3 cellular contexts compared by ENCODE assay signal in the genomic region with DNA sequence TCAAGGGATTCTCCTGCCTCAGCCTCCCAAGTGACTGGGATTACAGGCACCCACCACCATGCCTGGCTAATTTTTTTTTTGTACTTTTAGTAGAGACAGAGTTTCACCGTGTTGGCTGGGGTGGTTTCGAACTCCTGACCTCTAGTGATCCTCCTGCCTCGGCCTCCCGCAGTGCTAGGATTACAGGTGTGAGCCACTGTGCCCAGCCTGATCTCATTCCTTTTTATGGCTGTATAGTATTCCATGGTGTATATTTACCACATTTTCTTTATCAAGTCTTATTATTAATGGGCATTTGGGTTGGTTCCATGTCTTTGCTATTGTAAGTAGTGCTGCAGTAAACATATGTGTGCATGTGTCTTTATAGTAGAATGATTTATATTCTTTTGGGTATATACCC. TPM values are rescaled to one million over a fixed set of nuclear protein-coding genes. Genes with fewer than 3 reads are reported as not detected.
A peak's percentile ranks its signal among the peaks of the same experiment; 100 is the strongest.
DNase-seq lines count a peak whose midpoint lies in the region; ATAC-seq, FAIRE-seq and TF ChIP-seq lines count a peak whose summit lies in the region.
"Not testable (repeated sequence)": the region's sequence is repeated elsewhere in the genome, so short reads cannot be mapped to it uniquely, and the experiment has no call there.

No MANE protein-coding gene starts in this region.

- not testable (repeated sequence) for TF ChIP-seq POLR2A in K562 (conservative IDR thresholded peaks at IDR 0.05)

- TF ChIP-seq CTCF in HEK293 (tag by site-specific recombination; IDR thresholded peaks at IDR 0.05); K562 (IDR thresholded peaks at IDR 0.05 in 2 of 3, conservative IDR thresholded peaks at IDR 0.05 in 1 of 3; ENCODE audit: insufficient read depth in 2 of 3, low read depth in 1 of 3, low read length in 3 of 3); parathyroid adenoma (IDR thresholded peaks at IDR 0.05): not testable (repeated sequence)

- not testable (repeated sequence) for ATAC-seq in K562

- TF ChIP-seq EP300 in K562 (IDR thresholded peaks at IDR 0.05; ENCODE audit: low read length) = not testable (repeated sequence)

- POLR2A ChIA-PET in HEK293 (lab: Yijun Ruan, JAX) = not testable (repeated sequence)
- POLR2A ChIA-PET in K562 (lab: Yijun Ruan, JAX) = interaction anchor here (0.7 kb wide), 1 partner anchor 765 kb away, joined by 5 read pairs; no protein-coding TSS in a partner anchor

- not testable (repeated sequence) for H3K9me1 ChIP-seq in K562 (ENCODE audit: control insufficient read depth, insufficient read depth, low read length)

- in situ Hi-C loops in K562 (cut with MboI) = not testable (repeated sequence)

- not testable (repeated sequence) for TF ChIP-seq RAD21 in K562 (CRISPR knock-in tag; conservative IDR thresholded peaks at IDR 0.05 in 1 of 2, IDR thresholded peaks at IDR 0.05 in 1 of 2)

- H3K36me3 ChIP-seq in HEK293 (ENCODE audit: control insufficient read depth in 2 of 2, insufficient read depth in 1 of 2, low read length in 2 of 2) (peaks cover 7 to 64% of the 10 kb centered on the region in 2 experiments), K562 (ENCODE audit: control insufficient read depth, insufficient read depth, low read length) (peaks cover 71% of the 10 kb centered on the region)
- not testable (repeated sequence) for H3K36me3 ChIP-seq in parathyroid adenoma (ENCODE audit: control insufficient read depth, insufficient read depth, low read length)

- 91% methylated on average over 2 of the region's 4 CpGs for WGBS in K562 (ENCODE audit: insufficient coverage, low coverage, missing lambda C conversion rate)

- H3K27me3 ChIP-seq in K562 (ENCODE audit: control insufficient read depth in 2 of 2, insufficient read depth in 2 of 2, low read length in 2 of 2); parathyroid adenoma (ENCODE audit: control insufficient read depth, insufficient read depth, low read length): not testable (repeated sequence)

- H3K4me1 ChIP-seq in HEK293 (ENCODE audit: control insufficient read depth, insufficient read depth, low read length); parathyroid adenoma: not testable (repeated sequence)
- peaks cover 6 to 18% of the 10 kb centered on the region in 2 experiments; a peak in 3 of 5 replicates for H3K4me1 ChIP-seq in K562 (replicated peaks in 1 of 2; ENCODE audit: control insufficient read depth in 2 of 2, insufficient read depth in 2 of 2, low read length in 2 of 2)

- not testable (repeated sequence) for H3K27ac ChIP-seq in HEK293 (ENCODE audit: extremely low read depth, low read depth, low read length); K562 (ENCODE audit: extremely low read depth, low read depth, low read length)
- peak overlapping the region; percentile 29 for H3K27ac ChIP-seq in parathyroid adenoma

- CTCF ChIA-PET in HEK293 (lab: Yijun Ruan, JAX); K562 (lab: Yijun Ruan, JAX; ENCODE audit: low intra/inter-chr PET ratio): not testable (repeated sequence)

- intact Hi-C loops in K562 (cut with micrococcal nuclease) = not testable (repeated sequence)

- not testable (repeated sequence) for BruUV-seq in K562 (replicated peaks; lab: Mats Ljungman, UMichigan)

- H2AFZ ChIP-seq in K562 (ENCODE audit: low read depth, low read length); parathyroid adenoma: not testable (repeated sequence)

- not testable (repeated sequence) for H3K9me3 ChIP-seq in HEK293 (ENCODE audit: control insufficient read depth, insufficient read depth, low read depth, low read length); K562 (replicated peaks; ENCODE audit: control insufficient read depth, insufficient read depth, low read depth, low read length); parathyroid adenoma (ENCODE audit: control insufficient read depth, low read length)

- not testable (repeated sequence) for H4K20me1 ChIP-seq in K562 (replicated peaks; ENCODE audit: control insufficient read depth, insufficient read depth, low read length)

- not testable (repeated sequence) for H3K79me2 ChIP-seq in K562 (ENCODE audit: control insufficient read depth, insufficient read depth, low read length); parathyroid adenoma

- not testable (repeated sequence) for H3K4me3 ChIP-seq in HEK293 (ENCODE audit: low read depth, low read length); K562; parathyroid adenoma (ENCODE audit: low read depth, low read length)

- not testable (repeated sequence) for H3K9ac ChIP-seq in K562 (ENCODE audit: insufficient read depth in 1 of 2, low read depth in 2 of 2, low read length in 2 of 2); parathyroid adenoma

- not testable (repeated sequence) for H3K4me2 ChIP-seq in K562 (ENCODE audit: insufficient read depth, low read length); parathyroid adenoma (ENCODE audit: low read length)

- not testable (repeated sequence) for DNase-seq in K562 (ENCODE audit: extremely low read depth in 1 of 4, low spot score in 3 of 4)

- not testable (repeated sequence) for FAIRE-seq in K562 (lab: Jason Lieb, UNC)

TF ChIP-seq in HEK293, 187 proteins besides CTCF, POLR2A, EP300 and RAD21:
- peak; percentile 93 for TF ChIP-seq ZNF146 (tag by site-specific recombination; IDR thresholded peaks at IDR 0.05)
TF ChIP-seq in HEK293: peak in this region for 1; not testable (repeated sequence) for 186.

TF ChIP-seq in K562, 482 proteins besides CTCF, POLR2A, EP300 and RAD21:
- peak; percentile 75 for TF ChIP-seq ZNF146 (CRISPR knock-in tag; IDR thresholded peaks at IDR 0.05; ENCODE audit: unreplicated experiment)

RNA-seq across cellular contexts. Expression of a gene that starts 33.6 kb away (rescaled TPM):
- 22.0 and 56.3 TPM in 2 replicates for total RNA-seq in K562 (2011; cell fraction: chromatin; rRNA removed; ENCODE audit: low replicate concordance)
- 11.2 and 14.5 TPM in 2 replicates for total RNA-seq in K562 (2011; cell fraction: nucleolus; rRNA removed)
- total RNA-seq in K562 (2011; cell fraction: nucleoplasm; rRNA removed) = 26.0 and 42.4 TPM in 2 replicates
- total RNA-seq in K562 (2014; rRNA removed) = 5.9 and 6.1 TPM in 2 replicates
- total RNA-seq in K562 (2014; rRNA removed; fragmentation: Illumina TruSeq; extraction: Trizol) = 11.7 and 13.2 TPM in 2 replicates
- total RNA-seq in K562 (2015; rRNA removed; fragmentation: Illumina TruSeq; extraction: Trizol) = 10.6 and 11.9 TPM in 2 replicates
- total RNA-seq in K562 (2021) = 12.3 and 12.4 TPM in 2 replicates
- 20.0 and 23.4 TPM in 2 replicates for polyA plus RNA-seq in K562 (2011; rRNA removed)
- 7.4 and 12.6 TPM in 2 replicates for polyA plus RNA-seq in K562 (2011; cell fraction: cytosol; rRNA removed)
- 58.0 and 62.5 TPM in 2 replicates for polyA plus RNA-seq in K562 (2011; cell fraction: nucleus; rRNA removed)
- 8.2 and 10.6 TPM in 2 replicates for polyA plus RNA-seq in K562 (2012)
- 15.0 and 16.0 TPM in 2 replicates for polyA plus RNA-seq in K562 (2014; fragmentation: Illumina TruSeq; extraction: Trizol)
- polyA plus RNA-seq in K562 (2014; fragmentation: Nextera tagmentation; extraction: Ambion mirVana) = 1 to 10 TPM; 2.2 to 3.7 TPM
- polyA plus RNA-seq in K562 (2014; rRNA removed) = 14.3 and 14.4 TPM in 2 replicates
- 18.4 and 19.8 TPM in 2 replicates for polyA minus RNA-seq in K562 (2011; rRNA and poly(A)+ RNA removed)
- polyA minus RNA-seq in K562 (2011; cell fraction: cytosol; rRNA and poly(A)+ RNA removed) = 6.4 and 7.3 TPM in 2 replicates
- 11.6 and 19.3 TPM in 2 replicates for polyA minus RNA-seq in K562 (2011; cell fraction: nucleus; rRNA and poly(A)+ RNA removed)

RNA-seq across cellular contexts. Expression of a gene that starts 50.4 kb away (rescaled TPM):
- total RNA-seq in K562 (2011; cell fraction: chromatin; rRNA removed; ENCODE audit: low replicate concordance) = 0.42 and 1.4 TPM in 2 replicates
- total RNA-seq in K562 (2011; cell fraction: nucleolus; rRNA removed) = 0.13 and 0.17 TPM in 2 replicates
- 0.37 and 0.38 TPM in 2 replicates for total RNA-seq in K562 (2011; cell fraction: nucleoplasm; rRNA removed)
- total RNA-seq in K562 (2014; rRNA removed) = 1.1 and 1.7 TPM in 2 replicates
- total RNA-seq in K562 (2014; rRNA removed; fragmentation: Illumina TruSeq; extraction: Trizol) = 2.0 and 2.6 TPM in 2 replicates
- 3.0 and 3.1 TPM in 2 replicates for total RNA-seq in K562 (2015; rRNA removed; fragmentation: Illumina TruSeq; extraction: Trizol)
- 1.7 TPM in 2 replicates for total RNA-seq in K562 (2021)
- polyA plus RNA-seq in K562 (2011; rRNA removed) = 0.68 and 2.9 TPM in 2 replicates
- polyA plus RNA-seq in K562 (2011; cell fraction: cytosol; rRNA removed) = 0.27 and 0.34 TPM in 2 replicates
- 0.25 and 0.48 TPM in 2 replicates for polyA plus RNA-seq in K562 (2011; cell fraction: nucleus; rRNA removed)
- 2.1 and 2.3 TPM in 2 replicates for polyA plus RNA-seq in K562 (2012)
- polyA plus RNA-seq in K562 (2014; fragmentation: Illumina TruSeq; extraction: Trizol) = 1.8 and 2.4 TPM in 2 replicates
- under 1 TPM; 0.42 to 0.52 TPM for polyA plus RNA-seq in K562 (2014; fragmentation: Nextera tagmentation; extraction: Ambion mirVana)
- polyA plus RNA-seq in K562 (2014; rRNA removed) = 1.8 and 2.0 TPM in 2 replicates
- polyA minus RNA-seq in K562 (2011; rRNA and poly(A)+ RNA removed) = 1.2 and 2.8 TPM in 2 replicates
- polyA minus RNA-seq in K562 (2011; cell fraction: cytosol; rRNA and poly(A)+ RNA removed) = 0.73 and 1.0 TPM in 2 replicates
- 0.67 and 0.78 TPM in 2 replicates for polyA minus RNA-seq in K562 (2011; cell fraction: nucleus; rRNA and poly(A)+ RNA removed)
